1 cellular context compared by ENCODE assay signal in the genomic region with DNA sequence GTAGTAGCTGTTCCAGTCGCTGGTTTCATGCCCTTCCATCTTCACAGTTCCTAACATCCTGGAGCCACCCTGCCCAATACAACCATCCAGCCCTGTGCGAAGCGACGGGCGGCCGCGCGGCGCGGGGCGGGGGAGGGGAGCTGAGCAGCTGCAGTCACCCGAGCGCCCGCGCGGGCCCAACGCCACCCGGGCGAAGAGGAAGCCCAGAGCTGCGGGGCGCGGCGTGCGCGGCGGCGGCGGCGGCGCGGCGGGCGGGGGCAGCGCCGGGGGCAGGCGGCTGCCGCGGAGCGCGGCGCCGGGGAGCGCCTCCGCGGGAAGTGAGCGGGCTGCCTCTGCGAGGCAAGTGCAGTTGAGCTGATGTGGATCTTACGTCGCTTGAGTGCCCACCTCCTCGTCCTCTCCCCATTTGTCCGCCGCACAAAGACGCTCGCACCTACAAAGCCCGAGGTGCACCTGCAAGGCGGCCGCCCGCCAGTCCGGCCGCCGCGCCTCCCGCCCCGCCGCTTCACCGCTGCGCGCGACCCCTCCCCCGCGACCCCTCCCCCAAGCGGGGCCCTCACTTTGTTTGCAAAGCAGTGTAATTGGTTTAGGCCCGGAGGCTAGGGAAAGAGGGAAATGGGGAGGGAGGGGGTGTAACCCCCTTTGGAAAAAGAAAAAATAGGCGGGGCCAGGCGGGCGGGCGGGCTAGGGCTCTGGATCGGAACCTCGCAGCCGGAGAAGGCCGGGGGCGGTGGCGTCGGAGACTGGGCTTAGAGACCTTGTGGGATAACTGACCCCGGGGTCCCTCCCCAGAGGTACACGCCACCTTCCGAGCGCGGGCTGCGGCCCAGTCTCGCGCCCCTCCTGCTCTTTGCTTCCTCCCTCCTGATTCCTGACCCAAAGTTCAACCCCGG.
TF ChIP-seq lines count a peak whose summit lies in the region.

A gene (minus strand): TSS at position 334 of the 893 bp plus-strand sequence. CDS start 277 bp downstream, at position 57.
A gene with protein sequence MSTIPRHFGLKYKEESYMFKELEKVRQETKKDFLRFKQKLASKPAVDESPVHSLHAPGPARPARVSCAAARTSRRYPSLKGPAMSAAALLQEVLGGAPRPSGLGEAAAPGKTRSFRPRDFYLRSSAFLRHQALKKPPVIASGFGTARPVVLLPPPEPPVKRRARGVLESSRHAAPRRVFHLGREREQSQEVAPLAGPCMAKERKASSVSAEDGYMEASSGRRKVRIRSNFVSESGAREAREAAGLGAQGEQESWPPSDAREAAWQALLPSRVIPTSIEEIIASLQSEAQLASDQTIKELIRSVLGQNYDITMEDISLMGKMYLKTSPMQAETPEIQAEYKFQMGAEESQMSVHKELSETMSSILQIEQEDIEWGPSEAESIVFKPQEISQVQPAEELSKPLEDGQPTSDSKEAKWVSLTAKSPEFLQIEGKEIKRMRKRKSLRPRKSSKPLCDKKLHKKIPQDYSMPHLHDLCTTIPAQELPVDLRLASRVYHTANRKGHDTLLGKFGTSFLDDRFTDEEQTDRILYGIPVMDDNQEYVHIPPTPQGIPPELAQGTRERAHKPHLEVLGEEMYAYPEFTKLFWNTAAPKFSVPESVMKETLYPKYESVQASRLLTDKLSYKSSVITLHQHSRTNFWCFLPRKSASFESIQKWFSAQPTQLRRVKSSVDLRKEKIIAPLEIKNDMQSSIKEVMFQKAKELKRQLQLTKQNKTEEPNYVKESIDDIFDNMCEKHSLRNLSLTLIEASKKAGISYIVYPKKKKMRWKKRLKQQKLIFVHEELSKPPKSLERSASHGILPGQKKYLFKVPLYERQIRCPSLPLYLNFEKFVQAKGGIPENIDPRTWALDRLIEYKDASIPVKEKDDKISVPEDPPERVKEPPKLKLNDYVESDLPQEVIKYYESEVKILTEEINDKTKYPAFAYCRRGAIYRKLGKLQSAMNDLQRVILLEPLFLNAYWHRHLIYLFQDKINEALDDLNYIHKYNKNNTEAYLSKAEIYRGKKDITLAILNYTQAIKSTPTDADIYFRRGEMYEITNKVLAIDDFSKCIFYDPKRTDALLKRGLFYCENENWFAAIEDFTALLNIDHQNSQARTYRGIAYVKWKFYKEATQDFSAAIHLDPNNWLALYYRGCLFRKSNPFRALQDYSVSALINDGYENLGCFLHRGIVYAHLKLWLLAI (N-terminal part only) (plus strand): TSS at position 714 of the 893 bp plus-strand sequence. CDS start 26,436 bp downstream, outside the sequence.

TF ChIP-seq in A549, 52 proteins besides CTCF, POLR2A, EP300 and RAD21 (continued from another document):
- TF ChIP-seq, protein P1, sequence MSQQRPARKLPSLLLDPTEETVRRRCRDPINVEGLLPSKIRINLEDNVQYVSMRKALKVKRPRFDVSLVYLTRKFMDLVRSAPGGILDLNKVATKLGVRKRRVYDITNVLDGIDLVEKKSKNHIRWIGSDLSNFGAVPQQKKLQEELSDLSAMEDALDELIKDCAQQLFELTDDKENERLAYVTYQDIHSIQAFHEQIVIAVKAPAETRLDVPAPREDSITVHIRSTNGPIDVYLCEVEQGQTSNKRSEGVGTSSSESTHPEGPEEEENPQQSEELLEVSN (IDR thresholded peaks at IDR 0.05; ENCODE audit: borderline replicate concordance, low read depth), result 0 out of 2 replicates have a peak, but pooled peaks have one; percentile 13
- no peak for TF ChIP-seq SMC3 (IDR thresholded peaks at IDR 0.05)
- no peak for TF ChIP-seq KDM1A (IDR thresholded peaks at IDR 0.05; ENCODE audit: low read depth)
- TF ChIP-seq, protein P2, sequence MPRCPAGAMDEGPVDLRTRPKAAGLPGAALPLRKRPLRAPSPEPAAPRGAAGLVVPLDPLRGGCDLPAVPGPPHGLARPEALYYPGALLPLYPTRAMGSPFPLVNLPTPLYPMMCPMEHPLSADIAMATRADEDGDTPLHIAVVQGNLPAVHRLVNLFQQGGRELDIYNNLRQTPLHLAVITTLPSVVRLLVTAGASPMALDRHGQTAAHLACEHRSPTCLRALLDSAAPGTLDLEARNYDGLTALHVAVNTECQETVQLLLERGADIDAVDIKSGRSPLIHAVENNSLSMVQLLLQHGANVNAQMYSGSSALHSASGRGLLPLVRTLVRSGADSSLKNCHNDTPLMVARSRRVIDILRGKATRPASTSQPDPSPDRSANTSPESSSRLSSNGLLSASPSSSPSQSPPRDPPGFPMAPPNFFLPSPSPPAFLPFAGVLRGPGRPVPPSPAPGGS (IDR thresholded peaks at IDR 0.05), result 0 out of 3 replicates have a peak, but pooled peaks have one; percentile 48
TF ChIP-seq in A549: peak in this region for 3.
